8 cellular contexts compared by ENCODE assay signal in genomic region chr1:202643397-202644218, GRCh38.
DNase-seq lines count a peak whose midpoint lies in the region; ATAC-seq and TF ChIP-seq lines count a peak whose summit lies in the region.

No MANE protein-coding gene starts in this region.

- H3K4me3 ChIP-seq in GM23248 = no peak overlapping the region
- H3K4me3 ChIP-seq in SJCRH30 = peak overlapping the region; percentile 65
- H3K4me3 ChIP-seq in aorta (ENCODE audit: low read length in 2 of 2) = peak overlapping the region in 1 of 2 donors; percentile 23

- peak overlapping the region; percentile 24 for H3K4me2 ChIP-seq in GM23248 (ENCODE audit: unreplicated experiment)

- intact Hi-C loops in aorta (cut with DNase I) = no loop called here

- no peaks in the 10 kb centered on the region for H3K79me2 ChIP-seq in GM23248 (ENCODE audit: insufficient read depth)

- no peak overlapping the region for H3K9ac ChIP-seq in GM23248

- H4K20me1 ChIP-seq in GM23248 (ENCODE audit: insufficient read depth) = no peaks in the 10 kb centered on the region

- DNase-seq in GM23248 = peak; percentile 27
- DNase-seq in SJCRH30 = peak; percentile 36 to 56
- no peak for DNase-seq in foreskin keratinocyte
- peak; percentile 70 for DNase-seq in retina
- DNase-seq in NCI-H187 (lab: John Stamatoyannopoulos, UW) = no peak
- DNase-seq in aorta = no peak
- DNase-seq in AG08396 (ENCODE audit: low spot score) = no peak
- DNase-seq in GDM1 (lab: John Stamatoyannopoulos, UW) = no peak

- no peaks in the 10 kb centered on the region for H3K9me2 ChIP-seq in GM23248 (ENCODE audit: insufficient read depth)

- in situ Hi-C loops in GM23248 (cut with MboI) = no loop called here

- no peaks in the 10 kb centered on the region for H3F3A ChIP-seq in GM23248 (ENCODE audit: insufficient read depth)

- ATAC-seq in foreskin keratinocyte = peak; percentile 30
- no peak for ATAC-seq in aorta (ENCODE audit: low FRiP score)

- 4 to 5% methylated on average over 35 to 52 of the region's 55 CpGs for WGBS in GM23248 (ENCODE audit: low coverage in 1 of 2, low lambda C conversion rate in 2 of 2, missing lambda C conversion rate in 2 of 2), 2 experiments
- 1% methylated on average over 51 to 55 of the region's 55 CpGs for WGBS in aorta, 2 donors

- no peaks in the 10 kb centered on the region for H3K36me3 ChIP-seq in GM23248 (ENCODE audit: low read depth)
- no peaks in the 10 kb centered on the region for H3K36me3 ChIP-seq in SJCRH30
- H3K36me3 ChIP-seq in aorta (ENCODE audit: control insufficient read depth in 1 of 2, insufficient read depth in 2 of 2, low read length in 1 of 2) = no peaks in the 10 kb centered on the region

- H2AFZ ChIP-seq in GM23248 = no peak overlapping the region

- H3K4me1 ChIP-seq in GM23248 (ENCODE audit: insufficient read depth) (no peaks in the 10 kb centered on the region), SJCRH30 (peaks cover 9% of the 10 kb centered on the region; the same call in 1 of the 2 replicates), foreskin keratinocyte (no peaks in the 10 kb centered on the region), aorta (ENCODE audit: control insufficient read depth in 1 of 2, insufficient read depth in 2 of 2, low read length in 2 of 2) (no peaks in the 10 kb centered on the region)

- no peak for TF ChIP-seq CTCF in foreskin keratinocyte (conservative IDR thresholded peaks at IDR 0.05)

- no peak overlapping the region for H3K27ac ChIP-seq in GM23248
- no peak overlapping the region for H3K27ac ChIP-seq in SJCRH30
- H3K27ac ChIP-seq in foreskin keratinocyte = no peak overlapping the region
- no peak overlapping the region for H3K27ac ChIP-seq in aorta (ENCODE audit: low read depth in 1 of 2, low read length in 2 of 2)

- H3K9me3 ChIP-seq in GM23248 (ENCODE audit: low read depth) = no peaks in the 10 kb centered on the region
- no peaks in the 10 kb centered on the region for H3K9me3 ChIP-seq in SJCRH30 (replicated peaks)
- H3K9me3 ChIP-seq in aorta (ENCODE audit: control insufficient read depth, low read length) = no peaks in the 10 kb centered on the region

- H3K27me3 ChIP-seq in GM23248 (replicated peaks; ENCODE audit: insufficient read depth) (peaks cover 80% of the 10 kb centered on the region), SJCRH30 (no peaks in the 10 kb centered on the region), foreskin keratinocyte (peaks cover 95% of the 10 kb centered on the region), aorta (ENCODE audit: control insufficient read depth in 1 of 2, insufficient read depth in 2 of 2, low read length in 1 of 2) (no peaks in the 10 kb centered on the region)

Comparison
In these comparisons a context has a peak if more than half of its experiments do, and no peak if none do; other contexts are left out.
1. DNase-seq: peak in GM23248 (single experiment), SJCRH30 (2 of 2) and retina (single experiment); none in foreskin keratinocyte (0 of 2), NCI-H187 (0 of 2), aorta (0 of 2), AG08396 (single experiment) and GDM1 (single experiment).